Comparison of ENCODE assay signal across 10 cellular contexts in the genomic region with DNA sequence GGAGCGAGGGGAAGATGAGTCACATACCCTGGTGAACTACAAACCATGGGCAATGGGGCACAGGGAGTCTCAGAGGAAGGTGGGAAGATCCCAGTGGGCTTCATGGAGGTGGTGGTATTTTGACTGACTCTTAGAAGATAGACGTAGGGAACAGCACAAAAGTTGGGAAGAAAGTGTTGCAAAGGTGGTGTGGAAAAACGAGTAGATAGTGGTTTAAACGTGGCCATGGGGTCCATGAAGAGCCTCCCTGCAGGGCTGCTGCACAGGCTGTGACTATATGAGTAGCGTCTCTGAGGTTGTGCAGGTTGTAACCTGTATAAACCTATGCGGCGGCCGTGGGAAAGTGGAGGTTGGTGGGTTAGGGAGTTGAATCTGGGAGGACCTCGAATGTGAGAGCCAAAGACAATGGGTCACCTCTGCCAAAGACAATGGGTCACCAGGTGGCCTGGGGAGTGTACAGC. TPM values are rescaled to one million over a fixed set of nuclear protein-coding genes. Genes with fewer than 3 reads are reported as not detected.
DNase-seq lines count a peak whose midpoint lies in the region; ATAC-seq and TF ChIP-seq lines count a peak whose summit lies in the region.
"Had no signal": no experiment of that assay in that cellular context is flagged by ENCODE, and none has a peak within 500 bp of the region (broad histone marks: within the 10 kb centered on the region; RNA-seq: fewer than 3 reads in every experiment).

No MANE protein-coding gene starts in this region.

- H3K9me3 ChIP-seq in AG04450 (ENCODE audit: control insufficient read depth, insufficient read depth, low read length) (no peaks in the 10 kb centered on the region; the same call in 1 of the 2 replicates), Loucy (ENCODE audit: insufficient read depth, low read depth, low read length) (no peaks in the 10 kb centered on the region), psoas muscle (no peaks in the 10 kb centered on the region)

- TF ChIP-seq CTCF in AG04450 (IDR thresholded peaks at IDR 0.05; ENCODE audit: low read depth, low read length) (no peak), Loucy (conservative IDR thresholded peaks at IDR 0.05; ENCODE audit: low read length) (no peak), psoas muscle (IDR thresholded peaks at IDR 0.05) (no peak)

- no peaks in the 10 kb centered on the region for H3K9me2 ChIP-seq in Loucy (replicated peaks; ENCODE audit: low read depth, low read length)

- CTCF ChIA-PET in AG04450 (lab: Charles Lee): interaction anchor here (0.6 to 6.6 kb wide), 16 partner anchors 10 to 134 kb away, joined by 3 to 271 read pairs (median 6); partner anchors contain the start of genes LZTS2, MRPL43, PDZD7 and SFXN3

- H3K36me3 ChIP-seq in Loucy (ENCODE audit: insufficient read depth, low read length): no peaks in the 10 kb centered on the region
- no peaks in the 10 kb centered on the region for H3K36me3 ChIP-seq in psoas muscle (ENCODE audit: insufficient read depth in 1 of 2, low read depth in 1 of 2)

- no peak overlapping the region; the same call in 1 of the 2 replicates for H2AFZ ChIP-seq in Loucy (ENCODE audit: low read length)
- H2AFZ ChIP-seq: hepatocyte had no signal

- WGBS in psoas muscle, 3 donors: 56 to 63% (median 60%) methylated on average over 9 of the region's 9 CpGs

- no peaks in the 10 kb centered on the region for H4K20me1 ChIP-seq in Loucy (ENCODE audit: insufficient read depth, low read length, poor library complexity, severe bottlenecking)

- no peaks in the 10 kb centered on the region for H3K79me2 ChIP-seq in Loucy (ENCODE audit: insufficient read depth, low read length)
- H3K79me2 ChIP-seq: hepatocyte had no signal

- no peak for DNase-seq in AG04450 (ENCODE audit: low read depth, low spot score)
- peak in 1 of 2 donors; percentile 38 for DNase-seq in psoas muscle
- no peak for DNase-seq in COR-L47 (lab: John Stamatoyannopoulos, UW)
- no peak for DNase-seq in NOMO-1 treated with DMSO at 0.1 percent for 48 hours (lab: John Stamatoyannopoulos, UW; ENCODE audit: unreplicated experiment)
- DNase-seq in ecto neural progenitor cell (ENCODE audit: low spot score): no peak
- no peak for DNase-seq in DMS53 treated with DMSO at 0.1 percent for 48 hours (lab: John Stamatoyannopoulos, UW; ENCODE audit: unreplicated experiment)

- no peaks in the 10 kb centered on the region for H3K27me3 ChIP-seq in AG04450 (ENCODE audit: control insufficient read depth, insufficient read depth, low read length)
- H3K27me3 ChIP-seq in Loucy (ENCODE audit: insufficient read depth, low read length, poor library complexity, severe bottlenecking): no peaks in the 10 kb centered on the region
- peaks cover 0 to 4% (median 2%) of the 10 kb centered on the region in 3 donors for H3K27me3 ChIP-seq in psoas muscle (ENCODE audit: insufficient read depth in 3 of 3, low read length in 2 of 3)

- H3K4me1 ChIP-seq in Loucy (ENCODE audit: insufficient read depth, low read length, poor library complexity, severe bottlenecking) (no peaks in the 10 kb centered on the region), psoas muscle (peaks cover 6% of the 10 kb centered on the region)

- no peaks in the 10 kb centered on the region for H3F3A ChIP-seq in Loucy (ENCODE audit: low read depth)

- intact Hi-C loops in psoas muscle (cut with DNase I): loop anchor here (10.0 kb wide), 2 partner anchors 49 to 449 kb away; partner anchors contain the start of gene SEMA4G (in 1 of the 2)

- no peak for ATAC-seq in psoas muscle

- POLR2A ChIA-PET in AG04450 (lab: Yijun Ruan, JAX): no interaction called here

- no peak overlapping the region for H3K4me3 ChIP-seq in AG04450 (ENCODE audit: low read depth, low read length)
- H3K4me3 ChIP-seq in Loucy (ENCODE audit: low read length, poor library complexity, severe bottlenecking): peak overlapping the region; percentile 9
- no peak overlapping the region for H3K4me3 ChIP-seq in psoas muscle
- H3K4me3 ChIP-seq: hepatocyte, SK-N-MC had no signal

- peak overlapping the region; percentile 44 for H3K4me2 ChIP-seq in Loucy (ENCODE audit: low read depth, low read length, poor library complexity, severe bottlenecking)
- H3K4me2 ChIP-seq: hepatocyte had no signal

- H3K27ac ChIP-seq in AG04450 (ENCODE audit: low read depth, low read length): peak overlapping the region; percentile 75
- H3K27ac ChIP-seq in cingulate gyrus (ENCODE audit: low read depth, low read length): peak overlapping the region; percentile 57
- peak overlapping the region; percentile 66 for H3K27ac ChIP-seq in psoas muscle
- H3K27ac ChIP-seq: hepatocyte, SK-N-MC had no signal

- no peak overlapping the region for H3K9ac ChIP-seq in Loucy (ENCODE audit: low read depth, low read length, poor library complexity, severe bottlenecking)

RNA-seq across cellular contexts. Expression of gene LZTS2, which starts 13.8 kb away (rescaled TPM):
- polyA plus RNA-seq in AG04450 (2011; rRNA removed): 33.3 and 54.3 TPM in 2 replicates
- 37.5 and 58.6 TPM in 2 replicates for polyA minus RNA-seq in AG04450 (2011; rRNA and poly(A)+ RNA removed)
- 10 to 100 TPM; 20.1 to 66.0 (median 28.7) TPM for total RNA-seq in psoas muscle
- 10 to 100 TPM; 19.0 to 24.6 (median 20.0) TPM for polyA plus RNA-seq in psoas muscle

RNA-seq across cellular contexts. Expression of gene PDZD7, which starts 17.5 kb away (rescaled TPM):
- 0.27 and 0.60 TPM in 2 replicates for polyA plus RNA-seq in AG04450 (2011; rRNA removed)
- 0.26 and 0.37 TPM in 2 replicates for polyA minus RNA-seq in AG04450 (2011; rRNA and poly(A)+ RNA removed)
- under 1 TPM in 2 of 4 donors, not detected in 2; 0.08 to 0.54 TPM for total RNA-seq in psoas muscle
- under 1 TPM; 0.04 to 0.30 (median 0.06) TPM for polyA plus RNA-seq in psoas muscle

RNA-seq across cellular contexts. Expression of gene SFXN3, which starts 17.6 kb away (rescaled TPM):
- polyA plus RNA-seq in AG04450 (2011; rRNA removed) (77.8 and 87.0 TPM in 2 replicates), psoas muscle (1 to 10 TPM; 3.2 to 6.1 (median 4.9) TPM)
- 106 and 126 TPM in 2 replicates for polyA minus RNA-seq in AG04450 (2011; rRNA and poly(A)+ RNA removed)
- 1 to 10 TPM; 4.4 to 7.0 (median 4.9) TPM for total RNA-seq in psoas muscle

RNA-seq across cellular contexts. Expression of gene TWNK, which starts 26.1 kb away (rescaled TPM):
- polyA plus RNA-seq in AG04450 (2011; rRNA removed) (4.3 and 6.9 TPM in 2 replicates), psoas muscle (10 to 100 TPM; 14.7 to 23.8 (median 22.6) TPM)
- polyA minus RNA-seq in AG04450 (2011; rRNA and poly(A)+ RNA removed): 5.5 and 7.8 TPM in 2 replicates
- total RNA-seq in psoas muscle: 10 to 100 TPM; 11.0 to 29.0 (median 19.5) TPM

RNA-seq across cellular contexts. Expression of gene MRPL43, which starts 26.1 kb away (rescaled TPM):
- polyA plus RNA-seq in AG04450 (2011; rRNA removed) (72.3 and 88.0 TPM in 2 replicates), psoas muscle (100 to 1,000 TPM; 106 to 159 (median 111) TPM)
- 14.0 and 20.0 TPM in 2 replicates for polyA minus RNA-seq in AG04450 (2011; rRNA and poly(A)+ RNA removed)
- total RNA-seq in psoas muscle: 10 to 100 TPM; 56.6 to 90.1 (median 72.6) TPM

Comparison
In these comparisons a context has a peak if more than half of its experiments do, and no peak if none do; other contexts are left out.
1. RNA of gene SFXN3, which starts 17.6 kb away (polyA plus RNA-seq): 77.8 to 87.0 TPM in AG04450; 3.2 to 6.1 TPM in psoas muscle; every median in the first group is over 10 times any median in the second.
2. Peak in every context shown above with its lines, with median percentiles within 50 percentile points of each other: H3K27ac ChIP-seq.